ENCODE assay signal across 8 cellular contexts in genomic region chr14:102524451-102525212, GRCh38. TPM values are rescaled to one million over a fixed set of nuclear protein-coding genes. Genes with fewer than 3 reads are reported as not detected.
DNase-seq lines count a peak whose midpoint lies in the region; ATAC-seq and TF ChIP-seq lines count a peak whose summit lies in the region.

No MANE protein-coding gene starts in this region.

- no peak for TF ChIP-seq EP300 in gastroesophageal sphincter (IDR thresholded peaks at IDR 0.05)

- H3K27me3 ChIP-seq in HAP-1 (ENCODE audit: low read depth) (no peaks in the 10 kb centered on the region), MG63 (no peaks in the 10 kb centered on the region), gastroesophageal sphincter (no peaks in the 10 kb centered on the region), neutrophil (no peaks in the 10 kb centered on the region)

- in situ Hi-C loops in HAP-1 (cut with MboI; ENCODE audit: low sequenced_read_pairs) = loop anchor here (25.0 kb wide), 1 partner anchor 562 kb away; the partner anchor contains the start of gene DYNC1H1

- TF ChIP-seq CTCF in gastroesophageal sphincter (IDR thresholded peaks at IDR 0.05) (peak in 3 of 4 experiments; percentile 98), neutrophil (IDR thresholded peaks at IDR 0.05) (peak; percentile 96)

- WGBS in gastroesophageal sphincter (ENCODE audit: low coverage in 1 of 2), 2 donors = 0% methylated on average over 7 to 10 of the region's 32 CpGs

- H3K27ac ChIP-seq in gastroesophageal sphincter (peak overlapping the region; percentile 24 to 92 (median 86)), neutrophil (peak overlapping the region; percentile 72)

- H3K36me3 ChIP-seq in HAP-1 (replicated peaks) (no peaks in the 10 kb centered on the region), MG63 (no peaks in the 10 kb centered on the region), gastroesophageal sphincter (no peaks in the 10 kb centered on the region), neutrophil (no peaks in the 10 kb centered on the region)

- H3K4me3 ChIP-seq in HAP-1 (peak overlapping the region; percentile 40), MG63 (peak overlapping the region; percentile 53), gastroesophageal sphincter (peak overlapping the region; percentile 43 to 64), neutrophil (ENCODE audit: low read depth in 1 of 2, low read length in 1 of 2) (peak overlapping the region; percentile 64 to 68)

- peak; percentile 97 for DNase-seq in GDM1 (lab: John Stamatoyannopoulos, UW)
- peak; percentile 99 to 100 for DNase-seq in HAP-1 (ENCODE audit: low spot score in 2 of 2)
- DNase-seq in MG63 = peak; percentile 98
- peak; percentile 83 for DNase-seq in SIG-M5 (lab: John Stamatoyannopoulos, UW)
- peak; percentile 81 to 89 (median 86) for DNase-seq in activated naive CD4-positive, alpha-beta T cell (lab: John Stamatoyannopoulos, UW)
- peak; percentile 94 for DNase-seq in superior temporal gyrus (ENCODE audit: extremely low spot score)

- H3K9me3 ChIP-seq in HAP-1 (no peaks in the 10 kb centered on the region), MG63 (no peaks in the 10 kb centered on the region), gastroesophageal sphincter (no peaks in the 10 kb centered on the region), neutrophil (no peaks in the 10 kb centered on the region)

- ATAC-seq in gastroesophageal sphincter = peak; percentile 100

- H3K4me1 ChIP-seq in HAP-1 (peaks cover 18% of the 10 kb centered on the region), gastroesophageal sphincter (peaks cover 0 to 28% (median 3%) of the 10 kb centered on the region in 3 donors), neutrophil (ENCODE audit: control insufficient read depth in 1 of 2, insufficient read depth in 1 of 2, low read depth in 1 of 2, low read length in 1 of 2) (peaks cover 21 to 24% of the 10 kb centered on the region in 2 experiments)

- no peak for TF ChIP-seq POLR2A in gastroesophageal sphincter (IDR thresholded peaks at IDR 0.05)

RNA-seq across cellular contexts. Expression of gene ANKRD9, which starts 15.1 kb away (rescaled TPM):
- total RNA-seq in MG63 (2014; rRNA removed; shearing (Covaris generic); ENCODE audit: low replicate concordance) = 10.5 and 13.0 TPM in 2 replicates
- total RNA-seq in gastroesophageal sphincter = 10 to 100 TPM; 19.4 to 44.2 (median 31.3) TPM

Comparison
In these comparisons a context has a peak if more than half of its experiments do, and no peak if none do; other contexts are left out.
1. Peak in every context shown above with its lines: DNase-seq, ATAC-seq, H3K4me3 ChIP-seq and H3K27ac ChIP-seq.